In the genomic region with DNA sequence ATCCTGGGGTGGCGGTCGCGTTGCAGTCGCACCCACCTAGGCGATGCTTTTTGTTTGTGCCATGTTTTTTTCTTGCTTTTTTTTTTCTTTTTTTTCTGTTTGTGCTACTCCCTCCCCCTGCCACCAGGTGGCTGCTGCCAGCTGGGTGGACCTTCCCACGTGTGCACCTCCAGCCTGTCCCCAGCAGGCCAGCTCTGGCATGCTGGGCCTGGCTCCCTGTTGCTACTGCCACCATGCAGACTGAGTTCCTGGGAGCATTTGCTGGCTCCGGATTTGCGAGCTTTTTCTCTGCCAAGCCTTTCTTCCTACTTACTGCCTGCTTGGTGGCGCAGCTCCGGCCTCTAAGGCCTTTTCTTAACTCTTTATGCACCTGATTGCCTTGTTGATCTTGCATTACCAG, we compare ENCODE assay signal across 8 cellular contexts.
DNase-seq lines count a peak whose midpoint lies in the region; ATAC-seq, FAIRE-seq and TF ChIP-seq lines count a peak whose summit lies in the region.

No MANE protein-coding gene starts in this region.

- no peaks in the 10 kb centered on the region for H3K9me3 ChIP-seq in heart left ventricle
- no peaks in the 10 kb centered on the region for H3K9me3 ChIP-seq in K562 (replicated peaks; ENCODE audit: control insufficient read depth, insufficient read depth, low read depth, low read length)

- intact Hi-C loops in heart left ventricle (cut with DNase I) (no loop called here), cardiac septum (cut with DNase I) (no loop called here), K562 (cut with micrococcal nuclease) (no loop called here)

- H3K27ac ChIP-seq in heart left ventricle (peak overlapping the region in 1 of 12 donors; percentile 47), K562 (ENCODE audit: extremely low read depth, low read depth, low read length) (no peak overlapping the region)

- no peaks in the 10 kb centered on the region for H3K27me3 ChIP-seq in heart left ventricle
- no peaks in the 10 kb centered on the region for H3K27me3 ChIP-seq in K562 (ENCODE audit: control insufficient read depth in 2 of 2, insufficient read depth in 2 of 2, low read length in 2 of 2)

- H3K27me3 Mint-ChIP-seq in memory B cell, result peaks cover 6% of the 10 kb centered on the region

- DNase-seq in heart left ventricle, result peak in 2 of 5 donors; percentile 27 to 38
- no peak for DNase-seq in cardiac septum (ENCODE audit: low spot score)
- peak; percentile 42 for DNase-seq in H54 (ENCODE audit: insufficient read length, low spot score)
- peak; percentile 43 for DNase-seq in KBM-7
- peak; percentile 53 to 63 (median 59) for DNase-seq in K562 (ENCODE audit: extremely low read depth in 1 of 4, low spot score in 3 of 4)
- peak; percentile 9 to 15 for DNase-seq in memory B cell (ENCODE audit: low spot score in 2 of 2)
- DNase-seq in NCI-H774 (lab: John Stamatoyannopoulos, UW), result no peak
- no peak for DNase-seq in activated CD4-positive, alpha-beta T cell treated with anti-CD3 and anti-CD28 coated beads, Interleukin-2, amount 50 U/mL, for 1 hour

- no peak overlapping the region for H3K4me2 ChIP-seq in K562 (ENCODE audit: insufficient read depth, low read length)

- FAIRE-seq in H54 (lab: Jason Lieb, UNC), result no peak
- FAIRE-seq in K562 (lab: Jason Lieb, UNC), result peak; percentile 76

- peak in 1 of 2 experiments; percentile 32; a peak in 2 of 4 replicates for TF ChIP-seq RAD21 in K562 (CRISPR knock-in tag; conservative IDR thresholded peaks at IDR 0.05 in 1 of 2, IDR thresholded peaks at IDR 0.05 in 1 of 2)

- no peaks in the 10 kb centered on the region for H3K9me1 ChIP-seq in K562 (ENCODE audit: control insufficient read depth, insufficient read depth, low read length)

- no peaks in the 10 kb centered on the region for H3K79me2 ChIP-seq in K562 (ENCODE audit: control insufficient read depth, insufficient read depth, low read length)

- H3K36me3 ChIP-seq in heart left ventricle (no peaks in the 10 kb centered on the region), K562 (ENCODE audit: control insufficient read depth, insufficient read depth, low read length) (no peaks in the 10 kb centered on the region)

- no peak overlapping the region for H3K4me3 Mint-ChIP-seq in memory B cell

- no peak for TF ChIP-seq POLR2A in heart left ventricle (IDR thresholded peaks at IDR 0.05)
- TF ChIP-seq POLR2A in H54 (IDR thresholded peaks at IDR 0.05; ENCODE audit: low read depth, low read length), result no peak
- TF ChIP-seq POLR2A in K562 (conservative IDR thresholded peaks at IDR 0.05), result no peak

- H3K27ac Mint-ChIP-seq in memory B cell, result no peak overlapping the region

- H3K4me1 ChIP-seq in heart left ventricle (peaks cover 0 to 25% (median 4%) of the 10 kb centered on the region in 12 donors), K562 (replicated peaks in 1 of 2; ENCODE audit: control insufficient read depth in 2 of 2, insufficient read depth in 2 of 2, low read length in 2 of 2) (0 out of 5 replicates have a peak, but pooled peaks cover 0 to 2% of the 10 kb centered on the region in 2 experiments)

- H3K4me3 ChIP-seq in heart left ventricle (no peak overlapping the region), K562 (no peak overlapping the region)

- in situ Hi-C loops in KBM-7 (cut with MboI; ENCODE audit: low pct_unique_long_range_greater_than_20kb, low sequenced_read_pairs) (no loop called here), K562 (cut with MboI) (loop anchor here (25.0 kb wide), 1 partner anchor 910 kb away; no protein-coding TSS in a partner anchor)

- CTCF ChIA-PET in K562 (lab: Yijun Ruan, JAX; ENCODE audit: low intra/inter-chr PET ratio), result no interaction called here

- H3K36me3 Mint-ChIP-seq in memory B cell, result no peaks in the 10 kb centered on the region

- peaks cover 7% of the 10 kb centered on the region for H3K4me1 Mint-ChIP-seq in memory B cell

- no TSS peak for BruUV-seq in K562 (replicated peaks; lab: Mats Ljungman, UMichigan)

- no peak overlapping the region for H3K9ac ChIP-seq in K562 (ENCODE audit: insufficient read depth in 1 of 2, low read depth in 2 of 2, low read length in 2 of 2)

- H4K20me1 ChIP-seq in K562 (replicated peaks; ENCODE audit: control insufficient read depth, insufficient read depth, low read length), result no peaks in the 10 kb centered on the region

- TF ChIP-seq CTCF in heart left ventricle (IDR thresholded peaks at IDR 0.05) (peak; percentile 18 to 60 (median 42)), K562 (IDR thresholded peaks at IDR 0.05 in 2 of 3, conservative IDR thresholded peaks at IDR 0.05 in 1 of 3; ENCODE audit: insufficient read depth in 2 of 3, low read depth in 1 of 3, low read length in 3 of 3) (peak; percentile 64 to 84 (median 74))

- H3K9me3 Mint-ChIP-seq in memory B cell, result no peaks in the 10 kb centered on the region

- TF ChIP-seq EP300 in K562 (IDR thresholded peaks at IDR 0.05; ENCODE audit: low read length), result no peak

- POLR2A ChIA-PET in K562 (lab: Yijun Ruan, JAX), result no interaction called here

- H2AFZ ChIP-seq in K562 (ENCODE audit: low read depth, low read length), result peak overlapping the region; percentile 73

- WGBS in heart left ventricle, 4 donors, result 40 to 49% (median 45%) methylated on average over 10 of the region's 10 CpGs
- 13% methylated on average over 10 of the region's 10 CpGs for WGBS in K562 (ENCODE audit: insufficient coverage, low coverage, missing lambda C conversion rate)

- ATAC-seq in heart left ventricle, result peak; percentile 53 to 83 (median 60)
- peak; percentile 97 for ATAC-seq in K562
- ATAC-seq in memory B cell (ENCODE audit: low read depth), result peak; percentile 88

TF ChIP-seq in K562, 482 proteins besides CTCF, POLR2A, EP300 and RAD21 (continues in another document):
- 0 out of 2 replicates have a peak, but pooled peaks have one; percentile 23 for TF ChIP-seq CREM (IDR thresholded peaks at IDR 0.05; ENCODE audit: low read depth)
- no peak for TF ChIP-seq EHMT2 (IDR thresholded peaks at IDR 0.05)
- TF ChIP-seq ZNF57 (CRISPR knock-in tag; IDR thresholded peaks at IDR 0.05), result no peak
- peak; percentile 61 for TF ChIP-seq SMC3 (conservative IDR thresholded peaks at IDR 0.05; ENCODE audit: insufficient read depth, low read depth, low read length)
- no peak for TF ChIP-seq ETV5 (CRISPR knock-in tag; IDR thresholded peaks at IDR 0.05; ENCODE audit: low read depth)
- TF ChIP-seq MYC (IDR thresholded peaks at IDR 0.05; ENCODE audit: low read depth, low read length), result peak; percentile 58; the same call in 1 of the 2 replicates
- TF ChIP-seq MYC (CRISPR knock-in tag; IDR thresholded peaks at IDR 0.05; ENCODE audit: borderline replicate concordance, low read depth), result no peak
- TF ChIP-seq TEAD1 (CRISPR knock-in tag; IDR thresholded peaks at IDR 0.05), result no peak
- no peak for TF ChIP-seq KLF1 (tag; IDR thresholded peaks at IDR 0.05)
- no peak for TF ChIP-seq HMG20B (CRISPR knock-in tag; IDR thresholded peaks at IDR 0.05)
- TF ChIP-seq CTBP1 (IDR thresholded peaks at IDR 0.05; ENCODE audit: borderline replicate concordance), result no peak
- TF ChIP-seq, protein P1, sequence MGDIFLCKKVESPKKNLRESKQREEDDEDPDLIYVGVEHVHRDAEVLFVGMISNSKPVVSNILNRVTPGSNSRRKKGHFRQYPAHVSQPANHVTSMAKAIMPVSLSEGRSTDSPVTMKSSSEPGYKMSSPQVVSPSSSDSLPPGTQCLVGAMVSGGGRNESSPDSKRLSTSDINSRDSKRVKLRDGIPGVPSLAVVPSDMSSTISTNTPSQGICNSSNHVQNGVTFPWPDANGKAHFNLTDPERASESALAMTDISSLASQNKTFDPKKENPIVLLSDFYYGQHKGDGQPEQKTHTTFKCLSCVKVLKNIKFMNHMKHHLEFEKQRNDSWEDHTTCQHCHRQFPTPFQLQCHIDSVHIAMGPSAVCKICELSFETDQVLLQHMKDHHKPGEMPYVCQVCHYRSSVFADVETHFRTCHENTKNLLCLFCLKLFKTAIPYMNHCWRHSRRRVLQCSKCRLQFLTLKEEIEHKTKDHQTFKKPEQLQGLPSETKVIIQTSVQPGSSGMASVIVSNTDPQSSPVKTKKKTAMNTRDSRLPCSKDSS (IDR thresholded peaks at IDR 0.05; ENCODE audit: low read depth, partially characterized antibody), result no peak
- TF ChIP-seq, protein P2, sequence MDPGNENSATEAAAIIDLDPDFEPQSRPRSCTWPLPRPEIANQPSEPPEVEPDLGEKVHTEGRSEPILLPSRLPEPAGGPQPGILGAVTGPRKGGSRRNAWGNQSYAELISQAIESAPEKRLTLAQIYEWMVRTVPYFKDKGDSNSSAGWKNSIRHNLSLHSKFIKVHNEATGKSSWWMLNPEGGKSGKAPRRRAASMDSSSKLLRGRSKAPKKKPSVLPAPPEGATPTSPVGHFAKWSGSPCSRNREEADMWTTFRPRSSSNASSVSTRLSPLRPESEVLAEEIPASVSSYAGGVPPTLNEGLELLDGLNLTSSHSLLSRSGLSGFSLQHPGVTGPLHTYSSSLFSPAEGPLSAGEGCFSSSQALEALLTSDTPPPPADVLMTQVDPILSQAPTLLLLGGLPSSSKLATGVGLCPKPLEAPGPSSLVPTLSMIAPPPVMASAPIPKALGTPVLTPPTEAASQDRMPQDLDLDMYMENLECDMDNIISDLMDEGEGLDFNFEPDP (CRISPR knock-in tag; IDR thresholded peaks at IDR 0.05), result no peak
- TF ChIP-seq, protein P3, sequence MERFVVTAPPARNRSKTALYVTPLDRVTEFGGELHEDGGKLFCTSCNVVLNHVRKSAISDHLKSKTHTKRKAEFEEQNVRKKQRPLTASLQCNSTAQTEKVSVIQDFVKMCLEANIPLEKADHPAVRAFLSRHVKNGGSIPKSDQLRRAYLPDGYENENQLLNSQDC (CRISPR knock-in tag; IDR thresholded peaks at IDR 0.05), result no peak
- TF ChIP-seq GABPA (tag; conservative IDR thresholded peaks at IDR 0.05; ENCODE audit: low read depth), result no peak
- TF ChIP-seq YY1 (IDR thresholded peaks at IDR 0.05; ENCODE audit: borderline replicate concordance in 1 of 3, control insufficient read depth in 1 of 3, extremely low read depth in 1 of 3, insufficient read depth in 3 of 3, insufficient read length in 1 of 3, insufficient replicate concordance in 2 of 3, low read depth in 1 of 3, low read length in 2 of 3), result peak in 1 of 3 experiments; percentile 10
- TF ChIP-seq, protein P4, sequence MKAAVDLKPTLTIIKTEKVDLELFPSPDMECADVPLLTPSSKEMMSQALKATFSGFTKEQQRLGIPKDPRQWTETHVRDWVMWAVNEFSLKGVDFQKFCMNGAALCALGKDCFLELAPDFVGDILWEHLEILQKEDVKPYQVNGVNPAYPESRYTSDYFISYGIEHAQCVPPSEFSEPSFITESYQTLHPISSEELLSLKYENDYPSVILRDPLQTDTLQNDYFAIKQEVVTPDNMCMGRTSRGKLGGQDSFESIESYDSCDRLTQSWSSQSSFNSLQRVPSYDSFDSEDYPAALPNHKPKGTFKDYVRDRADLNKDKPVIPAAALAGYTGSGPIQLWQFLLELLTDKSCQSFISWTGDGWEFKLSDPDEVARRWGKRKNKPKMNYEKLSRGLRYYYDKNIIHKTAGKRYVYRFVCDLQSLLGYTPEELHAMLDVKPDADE (conservative IDR thresholded peaks at IDR 0.05; ENCODE audit: control insufficient read depth, low read depth, low read length), result no peak
- peak; percentile 75 for TF ChIP-seq DACH1 (IDR thresholded peaks at IDR 0.05; ENCODE audit: partially characterized antibody)

Comparison
In these comparisons a context has a peak if more than half of its experiments do, and no peak if none do; other contexts are left out.
1. DNase-seq: peak in H54 (single experiment), KBM-7 (single experiment), K562 (4 of 4) and memory B cell (2 of 2); none in cardiac septum (single experiment), NCI-H774 (single experiment) and activated CD4-positive, alpha-beta T cell treated with anti-CD3 and anti-CD28 coated beads, Interleukin-2, amount 50 U/mL, for 1 hour (single experiment).
2. Peak in every context shown above with its lines, with median percentiles within 50 percentile points of each other: ATAC-seq.